12 cellular contexts compared by ENCODE assay signal in the genomic region with DNA sequence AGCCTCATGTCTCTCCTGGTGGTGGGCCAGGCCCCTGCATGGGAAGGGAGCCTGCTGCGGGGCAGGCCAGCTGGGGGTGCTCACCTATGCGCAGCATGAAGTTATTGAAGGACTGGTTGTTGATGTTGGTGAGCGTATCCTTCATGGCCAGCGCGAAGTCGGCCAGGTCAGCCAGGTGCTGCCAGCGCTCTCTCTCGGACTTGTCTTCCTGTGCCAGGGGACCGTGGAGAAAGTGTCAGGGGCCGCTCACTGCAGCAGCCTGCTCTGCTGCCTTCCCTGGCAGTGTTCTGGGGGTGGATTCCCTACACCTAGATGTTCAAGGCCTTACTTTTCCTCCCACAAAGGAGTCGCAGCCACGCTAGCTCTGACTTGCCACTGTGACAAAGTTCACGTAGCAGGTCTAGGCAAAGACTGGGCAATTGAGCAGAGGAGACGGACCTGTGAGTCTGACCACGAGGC. TPM values are rescaled to one million over a fixed set of nuclear protein-coding genes. Genes with fewer than 3 reads are reported as not detected.
A peak's percentile ranks its signal among the peaks of the same experiment; 100 is the strongest.
DNase-seq lines count a peak whose midpoint lies in the region; ATAC-seq, FAIRE-seq and TF ChIP-seq lines count a peak whose summit lies in the region.
"Had no signal": no experiment of that assay in that cellular context is flagged by ENCODE, and none has a peak within 500 bp of the region (broad histone marks: within the 10 kb centered on the region; RNA-seq: fewer than 3 reads in every experiment).

No MANE protein-coding gene starts in this region.

- in situ Hi-C loops in K562 (cut with MboI): no loop called here

- intact Hi-C loops in K562 (cut with micrococcal nuclease): no loop called here

- H3K36me3 ChIP-seq in K562 (ENCODE audit: control insufficient read depth, insufficient read depth, low read length): peaks cover 96% of the 10 kb centered on the region
- H3K36me3 ChIP-seq in MG63: peaks cover 63% of the 10 kb centered on the region

- no peak overlapping the region for H3K4me2 ChIP-seq in K562 (ENCODE audit: insufficient read depth, low read length)

- TF ChIP-seq CTCF in K562 (IDR thresholded peaks at IDR 0.05 in 2 of 3, conservative IDR thresholded peaks at IDR 0.05 in 1 of 3; ENCODE audit: insufficient read depth in 2 of 3, low read depth in 1 of 3, low read length in 3 of 3): no peak

- no peak overlapping the region for H3K27ac ChIP-seq in K562 (ENCODE audit: extremely low read depth, low read depth, low read length)
- H3K27ac ChIP-seq: SK-N-MC, tibial artery had no signal

- H3K27me3 ChIP-seq in K562 (ENCODE audit: control insufficient read depth in 2 of 2, insufficient read depth in 2 of 2, low read length in 2 of 2): no peaks in the 10 kb centered on the region
- H3K27me3 ChIP-seq in MG63: no peaks in the 10 kb centered on the region
- H3K27me3 ChIP-seq: tibial artery had no signal

- H3K4me1 ChIP-seq in K562 (replicated peaks in 1 of 2; ENCODE audit: control insufficient read depth in 2 of 2, insufficient read depth in 2 of 2, low read length in 2 of 2): peaks cover 5 to 21% of the 10 kb centered on the region in 2 experiments; a peak in 4 of 5 replicates
- H3K4me1 ChIP-seq: tibial artery had no signal

- DNase-seq in activated CD8-positive, alpha-beta memory T cell treated with anti-CD3 and anti-CD28 coated beads for 24 hours: peak; percentile 54
- DNase-seq in activated CD8-positive, alpha-beta memory T cell treated with anti-CD3 and anti-CD28 coated beads, Interleukin-2, amount 50 U/mL, for 4 hours: no peak
- no peak for DNase-seq in K562 (ENCODE audit: extremely low read depth in 1 of 4, low spot score in 3 of 4)
- DNase-seq in left lobe of liver (ENCODE audit: low spot score): peak; percentile 32
- DNase-seq in ureter (ENCODE audit: low spot score): peak; percentile 53
- no peak for DNase-seq in MG63
- DNase-seq in RCC 7860 (ENCODE audit: low spot score): no peak
- no peak for DNase-seq in stimulated activated CD4-positive, alpha-beta T cell treated with anti-CD3 and anti-CD28 coated beads, Interleukin-4, amount 100 ng/mL, for 1 hour
- DNase-seq: NCI-H1092 treated with DMSO at 0.1 percent for 48 hours, tibial artery had no signal

- H3K79me2 ChIP-seq in K562 (ENCODE audit: control insufficient read depth, insufficient read depth, low read length): no peaks in the 10 kb centered on the region; the same call in 1 of the 3 replicates

- TF ChIP-seq POLR2A in K562 (conservative IDR thresholded peaks at IDR 0.05): 0 out of 2 replicates have a peak, but pooled peaks have one; percentile 2

- H3K9ac ChIP-seq in K562 (ENCODE audit: insufficient read depth in 1 of 2, low read depth in 2 of 2, low read length in 2 of 2): no peak overlapping the region

- WGBS in K562 (ENCODE audit: insufficient coverage, low coverage, missing lambda C conversion rate): 89% methylated on average over 15 of the region's 15 CpGs

- H3K9me3 ChIP-seq in K562 (replicated peaks; ENCODE audit: control insufficient read depth, insufficient read depth, low read depth, low read length) (no peaks in the 10 kb centered on the region), MG63 (no peaks in the 10 kb centered on the region)
- H3K9me3 ChIP-seq: tibial artery had no signal

- ATAC-seq in K562 (no peak), left lobe of liver (no peak)

- no peak for TF ChIP-seq RAD21 in K562 (CRISPR knock-in tag; conservative IDR thresholded peaks at IDR 0.05 in 1 of 2, IDR thresholded peaks at IDR 0.05 in 1 of 2)

- FAIRE-seq in K562 (lab: Jason Lieb, UNC) (no peak), RCC 7860 (lab: Jason Lieb, UNC) (no peak)
- FAIRE-seq: A204.1 had no signal

- BruUV-seq in K562 (replicated peaks; lab: Mats Ljungman, UMichigan): no TSS peak

- CTCF ChIA-PET in K562 (lab: Yijun Ruan, JAX; ENCODE audit: low intra/inter-chr PET ratio): no interaction called here

- H4K20me1 ChIP-seq in K562 (replicated peaks; ENCODE audit: control insufficient read depth, insufficient read depth, low read length): 0 out of 2 replicates have a peak, but pooled peaks cover 2% of the 10 kb centered on the region

- POLR2A ChIA-PET in K562 (lab: Yijun Ruan, JAX): interaction anchor here (0.7 to 1.8 kb wide), 6 partner anchors 8 to 811 kb away, joined by 3 to 6 read pairs (median 3); no protein-coding TSS in a partner anchor

- H2AFZ ChIP-seq in K562 (ENCODE audit: low read depth, low read length): no peak overlapping the region

- no peaks in the 10 kb centered on the region for H3K9me1 ChIP-seq in K562 (ENCODE audit: control insufficient read depth, insufficient read depth, low read length)

- H3K4me3 ChIP-seq in K562 (no peak overlapping the region), MG63 (no peak overlapping the region)
- H3K4me3 ChIP-seq: SK-N-MC, tibial artery had no signal

- no peak for TF ChIP-seq EP300 in K562 (IDR thresholded peaks at IDR 0.05; ENCODE audit: low read length)

TF ChIP-seq in K562, 482 proteins besides CTCF, POLR2A, EP300 and RAD21:
- TF ChIP-seq RBM22 (IDR thresholded peaks at IDR 0.05; ENCODE audit: low read depth, low read length, poor library complexity, severe bottlenecking) (peak; percentile 92), POLR2G (IDR thresholded peaks at IDR 0.05; ENCODE audit: low read depth, low read length) (peak; percentile 77), SUPT5H (IDR thresholded peaks at IDR 0.05) (0 out of 2 replicates have a peak, but pooled peaks have one; percentile 15)
- TF ChIP-seq, protein P1, sequence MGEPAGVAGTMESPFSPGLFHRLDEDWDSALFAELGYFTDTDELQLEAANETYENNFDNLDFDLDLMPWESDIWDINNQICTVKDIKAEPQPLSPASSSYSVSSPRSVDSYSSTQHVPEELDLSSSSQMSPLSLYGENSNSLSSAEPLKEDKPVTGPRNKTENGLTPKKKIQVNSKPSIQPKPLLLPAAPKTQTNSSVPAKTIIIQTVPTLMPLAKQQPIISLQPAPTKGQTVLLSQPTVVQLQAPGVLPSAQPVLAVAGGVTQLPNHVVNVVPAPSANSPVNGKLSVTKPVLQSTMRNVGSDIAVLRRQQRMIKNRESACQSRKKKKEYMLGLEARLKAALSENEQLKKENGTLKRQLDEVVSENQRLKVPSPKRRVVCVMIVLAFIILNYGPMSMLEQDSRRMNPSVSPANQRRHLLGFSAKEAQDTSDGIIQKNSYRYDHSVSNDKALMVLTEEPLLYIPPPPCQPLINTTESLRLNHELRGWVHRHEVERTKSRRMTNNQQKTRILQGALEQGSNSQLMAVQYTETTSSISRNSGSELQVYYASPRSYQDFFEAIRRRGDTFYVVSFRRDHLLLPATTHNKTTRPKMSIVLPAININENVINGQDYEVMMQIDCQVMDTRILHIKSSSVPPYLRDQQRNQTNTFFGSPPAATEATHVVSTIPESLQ (CRISPR knock-in tag; IDR thresholded peaks at IDR 0.05): no peak
TF ChIP-seq in K562: peak in this region for 3.

RNA-seq across cellular contexts. Expression of a gene that starts 28.2 kb away (rescaled TPM):
- total RNA-seq in K562 (2011; cell fraction: chromatin; rRNA removed; ENCODE audit: low replicate concordance): 153 and 177 TPM in 2 replicates
- 96.4 and 101 TPM in 2 replicates for total RNA-seq in K562 (2011; cell fraction: nucleolus; rRNA removed)
- total RNA-seq in K562 (2011; cell fraction: nucleoplasm; rRNA removed): 140 and 180 TPM in 2 replicates
- total RNA-seq in K562 (2014; rRNA removed): 35.4 and 36.1 TPM in 2 replicates
- 33.6 and 37.3 TPM in 2 replicates for total RNA-seq in K562 (2014; rRNA removed; fragmentation: Illumina TruSeq; extraction: Trizol)
- 38.9 and 41.1 TPM in 2 replicates for total RNA-seq in K562 (2015; rRNA removed; fragmentation: Illumina TruSeq; extraction: Trizol)
- 39.9 and 46.2 TPM in 2 replicates for total RNA-seq in K562 (2021)
- 59.4 and 63.0 TPM in 2 replicates for polyA plus RNA-seq in K562 (2011; rRNA removed)
- polyA plus RNA-seq in K562 (2011; cell fraction: cytosol; rRNA removed): 36.2 and 39.3 TPM in 2 replicates
- 103 and 125 TPM in 2 replicates for polyA plus RNA-seq in K562 (2011; cell fraction: nucleus; rRNA removed)
- 35.5 and 43.1 TPM in 2 replicates for polyA plus RNA-seq in K562 (2012)
- polyA plus RNA-seq in K562 (2014; fragmentation: Illumina TruSeq; extraction: Trizol): 44.9 and 49.8 TPM in 2 replicates
- polyA plus RNA-seq in K562 (2014; fragmentation: Nextera tagmentation; extraction: Ambion mirVana): 10 to 100 TPM; 30.6 to 38.9 TPM
- polyA plus RNA-seq in K562 (2014; rRNA removed): 35.5 and 49.5 TPM in 2 replicates
- 65.4 and 67.6 TPM in 2 replicates for polyA minus RNA-seq in K562 (2011; rRNA and poly(A)+ RNA removed)
- 22.3 and 36.6 TPM in 2 replicates for polyA minus RNA-seq in K562 (2011; cell fraction: cytosol; rRNA and poly(A)+ RNA removed)
- polyA minus RNA-seq in K562 (2011; cell fraction: nucleus; rRNA and poly(A)+ RNA removed): 46.7 and 67.0 TPM in 2 replicates
- 2.0 TPM for total RNA-seq in left lobe of liver
- 7.7 TPM for total RNA-seq in ureter
- 18.3 and 25.5 TPM in 2 replicates for total RNA-seq in MG63 (2014; rRNA removed; shearing (Covaris generic); ENCODE audit: low replicate concordance)

RNA-seq across cellular contexts. Expression of a gene that starts 28.3 kb away (rescaled TPM):
- total RNA-seq in K562 (2011; cell fraction: chromatin; rRNA removed; ENCODE audit: low replicate concordance): 4.5 and 5.4 TPM in 2 replicates
- total RNA-seq in K562 (2011; cell fraction: nucleolus; rRNA removed): 10.2 and 10.3 TPM in 2 replicates
- 10.8 and 23.1 TPM in 2 replicates for total RNA-seq in K562 (2011; cell fraction: nucleoplasm; rRNA removed)
- total RNA-seq in K562 (2014; rRNA removed): 60.9 and 67.5 TPM in 2 replicates
- total RNA-seq in K562 (2014; rRNA removed; fragmentation: Illumina TruSeq; extraction: Trizol): 42.6 and 47.1 TPM in 2 replicates
- total RNA-seq in K562 (2015; rRNA removed; fragmentation: Illumina TruSeq; extraction: Trizol): 26.7 and 43.8 TPM in 2 replicates
- 48.9 and 51.4 TPM in 2 replicates for total RNA-seq in K562 (2021)
- polyA plus RNA-seq in K562 (2011; rRNA removed): 82.7 and 83.2 TPM in 2 replicates
- polyA plus RNA-seq in K562 (2011; cell fraction: cytosol; rRNA removed): 76.4 and 103 TPM in 2 replicates
- 23.4 and 40.4 TPM in 2 replicates for polyA plus RNA-seq in K562 (2011; cell fraction: nucleus; rRNA removed)
- 47.2 and 87.1 TPM in 2 replicates for polyA plus RNA-seq in K562 (2012)
- polyA plus RNA-seq in K562 (2014; fragmentation: Illumina TruSeq; extraction: Trizol): 15.8 and 31.7 TPM in 2 replicates
- polyA plus RNA-seq in K562 (2014; fragmentation: Nextera tagmentation; extraction: Ambion mirVana): 10 to 100 TPM; 32.9 to 46.6 TPM
- polyA plus RNA-seq in K562 (2014; rRNA removed): 61.1 and 71.1 TPM in 2 replicates
- polyA minus RNA-seq in K562 (2011; rRNA and poly(A)+ RNA removed): 8.6 and 11.1 TPM in 2 replicates
- polyA minus RNA-seq in K562 (2011; cell fraction: cytosol; rRNA and poly(A)+ RNA removed): 7.8 and 12.2 TPM in 2 replicates
- polyA minus RNA-seq in K562 (2011; cell fraction: nucleus; rRNA and poly(A)+ RNA removed): 4.7 and 7.3 TPM in 2 replicates
- 13.4 TPM for total RNA-seq in left lobe of liver
- total RNA-seq in ureter: 38.4 TPM
- total RNA-seq in MG63 (2014; rRNA removed; shearing (Covaris generic); ENCODE audit: low replicate concordance): 28.6 and 32.1 TPM in 2 replicates

Comparison
In these comparisons a context has a peak if more than half of its experiments do, and no peak if none do; other contexts are left out.
1. DNase-seq: peak in activated CD8-positive, alpha-beta memory T cell treated with anti-CD3 and anti-CD28 coated beads for 24 hours (single experiment), left lobe of liver (single experiment) and ureter (single experiment); none in activated CD8-positive, alpha-beta memory T cell treated with anti-CD3 and anti-CD28 coated beads, Interleukin-2, amount 50 U/mL, for 4 hours (single experiment), K562 (0 of 4), MG63 (single experiment), RCC 7860 (single experiment) and stimulated activated CD4-positive, alpha-beta T cell treated with anti-CD3 and anti-CD28 coated beads, Interleukin-4, amount 100 ng/mL, for 1 hour (single experiment).